ENCODE assay signal across 10 cellular contexts in genomic region chr20:38724603-38725457, GRCh38. TPM values are rescaled to one million over a fixed set of nuclear protein-coding genes. Genes with fewer than 3 reads are reported as not detected.
DNase-seq lines count a peak whose midpoint lies in the region; ATAC-seq and TF ChIP-seq lines count a peak whose summit lies in the region.
"Had no signal": no experiment of that assay in that cellular context is flagged by ENCODE, and none has a peak within 500 bp of the region (broad histone marks: within the 10 kb centered on the region; RNA-seq: fewer than 3 reads in every experiment).

No MANE protein-coding gene starts in this region.

- no peak overlapping the region for H3K27ac ChIP-seq in ectodermal cell (ENCODE audit: insufficient read depth, low read depth, low read length, poor library complexity, severe bottlenecking)

- DNase-seq in activated naive CD4-positive, alpha-beta T cell treated with anti-CD3 and anti-CD28 coated beads, Interleukin-2, amount 50 U/mL, for 16 hours, result peak; percentile 13
- DNase-seq in activated naive CD4-positive, alpha-beta T cell treated with anti-CD3 and anti-CD28 coated beads, Interleukin-2, amount 50 U/mL, for 72 hours (ENCODE audit: low spot score in 2 of 2), result no peak
- DNase-seq in NCI-H1417 (lab: John Stamatoyannopoulos, UW) (peak in 2 of 3 experiments; percentile 61 to 77), C1 segment of cervical spinal cord (lab: John Stamatoyannopoulos, UW) (no peak), foreskin fibroblast (no peak)
- DNase-seq in stimulated activated naive CD8-positive, alpha-beta T cell treated with anti-CD3 and anti-CD28 coated beads, Interleukin-15, Interleukin-2, amounts not matched to agents 100 U/mL and 50 U/mL, for 24 hours, result peak; percentile 13
- DNase-seq: cerebellar nuclear complex, NCI-H510A had no signal

- H3K27me3 ChIP-seq in ectodermal cell (ENCODE audit: control insufficient read depth, insufficient read depth, low read length, poor library complexity, severe bottlenecking), result peaks cover 100% of the 10 kb centered on the region

- no peak for TF ChIP-seq CTCF in foreskin fibroblast (IDR thresholded peaks at IDR 0.05; ENCODE audit: low read depth, low read length)

- peaks cover 19 to 28% of the 10 kb centered on the region in 2 donors for H3K36me3 Mint-ChIP-seq in activated naive CD4-positive, alpha-beta T cell treated with anti-CD3 and anti-CD28 coated beads, Interleukin-2, amount 50 U/mL, for 72 hours

- H3K27ac Mint-ChIP-seq in activated naive CD4-positive, alpha-beta T cell treated with anti-CD3 and anti-CD28 coated beads, Interleukin-2, amount 50 U/mL, for 72 hours, result peak overlapping the region in 1 of 2 donors; percentile 52

- H3K9me3 Mint-ChIP-seq in activated naive CD4-positive, alpha-beta T cell treated with anti-CD3 and anti-CD28 coated beads, Interleukin-2, amount 50 U/mL, for 72 hours, result no peaks in the 10 kb centered on the region

- WGBS in ectodermal cell, 2 experiments, result 1 to 2% methylated on average over 69 of the region's 69 CpGs

- H3K9me3 ChIP-seq in ectodermal cell (ENCODE audit: control insufficient read depth, low read length), result no peaks in the 10 kb centered on the region

- peaks cover 34% of the 10 kb centered on the region for H3K4me1 ChIP-seq in ectodermal cell (ENCODE audit: control insufficient read depth, insufficient read depth, low read length)

- no peak for ATAC-seq in activated naive CD4-positive, alpha-beta T cell treated with anti-CD3 and anti-CD28 coated beads, Interleukin-2, amount 50 U/mL, for 72 hours
- ATAC-seq in stimulated activated naive CD8-positive, alpha-beta T cell treated with anti-CD3 and anti-CD28 coated beads, Interleukin-15, Interleukin-2, amounts not matched to agents 100 U/mL and 50 U/mL, for 24 hours, result no peak
- no peak for ATAC-seq in HG02981 (IDR thresholded peaks at IDR 0.05; ENCODE audit: unreplicated experiment)

- H3K4me3 ChIP-seq in ectodermal cell (ENCODE audit: insufficient read depth, low read depth, low read length) (peak overlapping the region; percentile 24), foreskin fibroblast (ENCODE audit: low read depth in 1 of 2, low read length in 2 of 2) (no peak overlapping the region)

- H3K36me3 ChIP-seq in ectodermal cell (ENCODE audit: control insufficient read depth, insufficient read depth, low read length), result no peaks in the 10 kb centered on the region

RNA-seq across cellular contexts. Expression of gene SLC32A1, which starts 0.5 kb away (rescaled TPM):
- total RNA-seq in activated naive CD4-positive, alpha-beta T cell treated with anti-CD3 and anti-CD28 coated beads, Interleukin-2, amount 50 U/mL, for 72 hours, result not detected
- 0.15 TPM for polyA plus RNA-seq in ectodermal cell (2013, experiment 1 of 4)
- polyA plus RNA-seq in ectodermal cell (2013, experiment 2 of 4), result 0.14 TPM
- polyA plus RNA-seq in ectodermal cell (2013, experiment 3 of 4), result 0.32 TPM
- polyA plus RNA-seq in ectodermal cell (2013, experiment 4 of 4), result 0.16 TPM

RNA-seq across cellular contexts. Expression of gene ACTR5, which starts 23.4 kb away (rescaled TPM):
- 10 to 100 TPM in 1 of 2 donors, 1 to 10 TPM in 1; 7.2 to 11.7 TPM for total RNA-seq in activated naive CD4-positive, alpha-beta T cell treated with anti-CD3 and anti-CD28 coated beads, Interleukin-2, amount 50 U/mL, for 72 hours
- 13.0 TPM for polyA plus RNA-seq in ectodermal cell (2013, experiment 1 of 4)
- 12.5 TPM for polyA plus RNA-seq in ectodermal cell (2013, experiment 2 of 4)
- polyA plus RNA-seq in ectodermal cell (2013, experiment 3 of 4), result 10.1 TPM
- polyA plus RNA-seq in ectodermal cell (2013, experiment 4 of 4), result 11.8 TPM

Comparison
In these comparisons a context has a peak if more than half of its experiments do, and no peak if none do; other contexts are left out.
1. DNase-seq: peak in activated naive CD4-positive, alpha-beta T cell treated with anti-CD3 and anti-CD28 coated beads, Interleukin-2, amount 50 U/mL, for 16 hours (single experiment), NCI-H1417 (2 of 3) and stimulated activated naive CD8-positive, alpha-beta T cell treated with anti-CD3 and anti-CD28 coated beads, Interleukin-15, Interleukin-2, amounts not matched to agents 100 U/mL and 50 U/mL, for 24 hours (single experiment); none in activated naive CD4-positive, alpha-beta T cell treated with anti-CD3 and anti-CD28 coated beads, Interleukin-2, amount 50 U/mL, for 72 hours (0 of 2), C1 segment of cervical spinal cord (0 of 14) and foreskin fibroblast (0 of 2).